13 cellular contexts compared by ENCODE assay signal in genomic region chr11:15971215-15971546, GRCh38.
"Had no signal": no experiment of that assay in that cellular context is flagged by ENCODE, and none has a peak within 500 bp of the region (broad histone marks: within the 10 kb centered on the region; RNA-seq: fewer than 3 reads in every experiment).

No MANE protein-coding gene starts in this region.

- ATAC-seq: right lobe of liver had no signal

- H3K36me3 ChIP-seq: prostate gland, right lobe of liver, stomach, thyroid gland had no signal

- H3K4me1 Mint-ChIP-seq: activated CD4-positive, alpha-beta T cell treated with anti-CD3 and anti-CD28 coated beads, Interleukin-2, amount 10 ng/mL, durations not matched to agents 7 days and 5 days; activated naive CD8-positive, alpha-beta T cell treated with anti-CD3 and anti-CD28 coated beads, Interleukin-2, amount 10 ng/mL, durations not matched to agents 7 days and 5 days had no signal

- H3K9me3 ChIP-seq: prostate gland, right lobe of liver, stomach, thyroid gland had no signal

- H3K36me3 Mint-ChIP-seq: activated naive CD8-positive, alpha-beta T cell treated with anti-CD3 and anti-CD28 coated beads, Interleukin-2, amount 10 ng/mL, durations not matched to agents 7 days and 5 days had no signal

- H3K4me3 Mint-ChIP-seq: activated CD4-positive, alpha-beta T cell treated with anti-CD3 and anti-CD28 coated beads, Interleukin-2, amount 10 ng/mL, durations not matched to agents 7 days and 5 days; activated naive CD8-positive, alpha-beta T cell treated with anti-CD3 and anti-CD28 coated beads, Interleukin-2, amount 10 ng/mL, durations not matched to agents 7 days and 5 days; activated T-helper 1 cell treated with anti-CD3 and anti-CD28 coated beads, Interleukin-12 subunit alpha, Interleukin-12 subunit beta, Interleukin-2, Interleukin-4 antibody, amounts not matched to agents 30 ng/mL and 10 ng/mL and 1 ng/mL, durations not matched to agents 14 hours and 24 hours and 36 hours; nephron had no signal

- H3K4me3 ChIP-seq: prostate gland, right lobe of liver, stomach, thyroid gland had no signal

- H3K27ac Mint-ChIP-seq: activated CD4-positive, alpha-beta T cell treated with anti-CD3 and anti-CD28 coated beads, Interleukin-2, amount 10 ng/mL, durations not matched to agents 7 days and 5 days; activated naive CD8-positive, alpha-beta T cell treated with anti-CD3 and anti-CD28 coated beads, Interleukin-2, amount 10 ng/mL, durations not matched to agents 7 days and 5 days; activated T-helper 1 cell treated with anti-CD3 and anti-CD28 coated beads, Interleukin-12 subunit alpha, Interleukin-12 subunit beta, Interleukin-2, Interleukin-4 antibody, amounts not matched to agents 30 ng/mL and 10 ng/mL and 1 ng/mL, durations not matched to agents 14 hours and 24 hours and 36 hours had no signal

- H3K27me3 ChIP-seq: right lobe of liver, stomach, thyroid gland had no signal

- H3K9me3 Mint-ChIP-seq: activated CD4-positive, alpha-beta T cell treated with anti-CD3 and anti-CD28 coated beads, Interleukin-2, amount 10 ng/mL, durations not matched to agents 7 days and 5 days; activated naive CD8-positive, alpha-beta T cell treated with anti-CD3 and anti-CD28 coated beads, Interleukin-2, amount 10 ng/mL, durations not matched to agents 7 days and 5 days; activated T-helper 1 cell treated with anti-CD3 and anti-CD28 coated beads, Interleukin-12 subunit alpha, Interleukin-12 subunit beta, Interleukin-2, Interleukin-4 antibody, amounts not matched to agents 30 ng/mL and 10 ng/mL and 1 ng/mL, durations not matched to agents 14 hours and 24 hours and 36 hours; nephron had no signal

- DNase-seq: activated CD4-positive, alpha-beta T cell treated with anti-CD3 and anti-CD28 coated beads, Interleukin-2, amount 10 ng/mL, durations not matched to agents 7 days and 5 days; activated CD4-positive, CD25-positive, alpha-beta regulatory T cell; activated CD8-positive, alpha-beta memory T cell treated with anti-CD3 and anti-CD28 coated beads for 24 hours; activated naive CD8-positive, alpha-beta T cell treated with anti-CD3 and anti-CD28 coated beads, Interleukin-2, amount 10 ng/mL, durations not matched to agents 7 days and 5 days; dermis blood vessel endothelial cell; hypothalamus; occipital lobe; right lobe of liver; stomach; thyroid gland had no signal

- H3K27ac ChIP-seq: right lobe of liver, thyroid gland had no signal

- H3K27me3 Mint-ChIP-seq: activated CD4-positive, alpha-beta T cell treated with anti-CD3 and anti-CD28 coated beads, Interleukin-2, amount 10 ng/mL, durations not matched to agents 7 days and 5 days had no signal
